8 cellular contexts compared by ENCODE assay signal in genomic region chr12:77049767-77050353, GRCh38. TPM values are rescaled to one million over a fixed set of nuclear protein-coding genes. Genes with fewer than 3 reads are reported as not detected.
DNase-seq lines count a peak whose midpoint lies in the region; ATAC-seq, FAIRE-seq and TF ChIP-seq lines count a peak whose summit lies in the region.

No MANE protein-coding gene starts in this region.

- no peaks in the 10 kb centered on the region for H3K9me3 ChIP-seq in pancreas
- no peaks in the 10 kb centered on the region for H3K9me3 ChIP-seq in MG63

- intact Hi-C loops in pancreas (cut with DNase I), result no loop called here

- 18 to 19% methylated on average over 4 of the region's 4 CpGs for WGBS in pancreas, 2 donors

- H3K36me3 ChIP-seq in pancreas (no peaks in the 10 kb centered on the region), MG63 (peaks cover 20% of the 10 kb centered on the region)

- TF ChIP-seq CTCF in C4-2B (conservative IDR thresholded peaks at IDR 0.05) (peak; percentile 87), pancreas (IDR thresholded peaks at IDR 0.05) (peak; percentile 42 to 65 (median 58))

- ATAC-seq in GM18517 (IDR thresholded peaks at IDR 0.05; ENCODE audit: unreplicated experiment) (peak; percentile 96), HG02884 (IDR thresholded peaks at IDR 0.05; ENCODE audit: unreplicated experiment) (peak; percentile 96), pancreas (peak; percentile 70 to 94 (median 89))

- H3K27me3 ChIP-seq in pancreas, result no peaks in the 10 kb centered on the region
- H3K27me3 ChIP-seq in MG63, result no peaks in the 10 kb centered on the region

- H3K4me3 ChIP-seq in pancreas, result no peak overlapping the region
- no peak overlapping the region for H3K4me3 ChIP-seq in MG63

- peak; percentile 69 for FAIRE-seq in pancreas (lab: Jason Lieb, UNC)

- in situ Hi-C loops in SK-MEL-5 (cut with HindIII; ENCODE audit: low pct_unique_long_range_greater_than_20kb, low sequenced_read_pairs), result no loop called here

- DNase-seq in NCI-H1417 (lab: John Stamatoyannopoulos, UW) (peak; percentile 51 to 87 (median 75)), SK-MEL-5 (ENCODE audit: low read depth, low spot score) (peak; percentile 81), fibroblast of gingiva (ENCODE audit: low read depth) (peak; percentile 54), pancreas (peak in 1 of 6 donors; percentile 23), MG63 (no peak)

- no peaks in the 10 kb centered on the region for H3K4me1 ChIP-seq in pancreas

- H3K27ac ChIP-seq in C4-2B (no peak overlapping the region), pancreas (no peak overlapping the region)

RNA-seq across cellular contexts. Expression of gene E2F7, which starts 15.5 kb away (rescaled TPM):
- total RNA-seq in SK-MEL-5 (2014; rRNA removed; shearing (Covaris generic)), result 5.0 and 6.8 TPM in 2 replicates
- polyA plus RNA-seq in SK-MEL-5 (2015; cell fraction: cytosol; rRNA removed), result 8.5 and 10.8 TPM in 2 replicates
- 35.5 and 44.6 TPM in 2 replicates for polyA plus RNA-seq in SK-MEL-5 (2015; cell fraction: nucleus; rRNA removed)
- total RNA-seq in pancreas, result under 1 TPM in 5 of 6 donors, not detected in 1; 0.20 to 0.73 (median 0.28) TPM
- under 1 TPM in 1 of 2 donors, not detected in 1; 0.08 TPM for polyA plus RNA-seq in pancreas
- total RNA-seq in MG63 (2014; rRNA removed; shearing (Covaris generic); ENCODE audit: low replicate concordance), result 2.4 and 2.5 TPM in 2 replicates
